22 cellular contexts compared by ENCODE assay signal in the genomic region with DNA sequence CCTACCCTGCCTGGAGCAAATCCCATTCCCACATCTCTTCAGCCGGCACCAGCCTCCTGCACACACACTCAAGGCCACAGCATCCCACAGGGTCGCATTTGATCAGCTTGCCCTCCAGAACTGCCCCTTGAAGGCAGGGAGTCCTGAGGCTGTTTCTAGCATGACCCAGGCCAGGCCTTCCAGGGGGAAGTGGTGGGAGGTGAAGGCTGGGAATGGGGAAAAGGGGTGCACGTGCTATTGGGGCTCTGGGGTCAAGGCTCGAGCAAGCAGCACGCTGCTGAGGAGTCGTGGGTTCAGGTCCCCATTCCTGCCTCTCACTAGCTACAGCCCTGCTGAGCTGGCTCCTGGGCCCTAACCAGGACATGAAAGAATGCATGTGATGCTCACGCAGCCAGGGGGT. TPM values are rescaled to one million over a fixed set of nuclear protein-coding genes. Genes with fewer than 3 reads are reported as not detected.
DNase-seq lines count a peak whose midpoint lies in the region; ATAC-seq, FAIRE-seq and TF ChIP-seq lines count a peak whose summit lies in the region.
"Had no signal": no experiment of that assay in that cellular context is flagged by ENCODE, and none has a peak within 500 bp of the region (broad histone marks: within the 10 kb centered on the region; RNA-seq: fewer than 3 reads in every experiment).

No MANE protein-coding gene starts in this region.

- H3K27ac ChIP-seq in KOPT-K1 (ENCODE audit: low read depth, low read length, poor library complexity, severe bottlenecking), result peak overlapping the region; percentile 10
- H3K27ac ChIP-seq: BLaER1, esophagus muscularis mucosa, heart right ventricle, neutrophil had no signal

- peak overlapping the region; percentile 27 for H3K4me3 Mint-ChIP-seq in activated naive CD8-positive, alpha-beta T cell treated with anti-CD3 and anti-CD28 coated beads, Interleukin-2, amount 50 U/mL, for 24 hours
- H3K4me3 Mint-ChIP-seq in nephron, result no peak overlapping the region
- H3K4me3 Mint-ChIP-seq: IgD-negative memory B cell had no signal

- H3K36me3 Mint-ChIP-seq in activated naive CD8-positive, alpha-beta T cell treated with anti-CD3 and anti-CD28 coated beads, Interleukin-2, amount 50 U/mL, for 24 hours (ENCODE audit: low read depth), result peaks cover 42% of the 10 kb centered on the region
- no peaks in the 10 kb centered on the region for H3K36me3 Mint-ChIP-seq in nephron (ENCODE audit: low read depth)

- peaks cover 49% of the 10 kb centered on the region for H3K4me1 Mint-ChIP-seq in activated naive CD8-positive, alpha-beta T cell treated with anti-CD3 and anti-CD28 coated beads, Interleukin-2, amount 50 U/mL, for 24 hours
- peaks cover 49% of the 10 kb centered on the region for H3K4me1 Mint-ChIP-seq in nephron

- FAIRE-seq in GM12891 (lab: Jason Lieb, UNC), result no peak
- FAIRE-seq: bronchial epithelial cell had no signal

- no peaks in the 10 kb centered on the region for H3K27me3 Mint-ChIP-seq in activated naive CD8-positive, alpha-beta T cell treated with anti-CD3 and anti-CD28 coated beads, Interleukin-2, amount 50 U/mL, for 24 hours
- H3K27me3 Mint-ChIP-seq in nephron (ENCODE audit: low read depth), result peaks cover 4% of the 10 kb centered on the region
- H3K27me3 Mint-ChIP-seq: IgD-negative memory B cell had no signal

- H3K27ac Mint-ChIP-seq in activated naive CD8-positive, alpha-beta T cell treated with anti-CD3 and anti-CD28 coated beads, Interleukin-2, amount 50 U/mL, for 24 hours, result peak overlapping the region; percentile 77
- peak overlapping the region; percentile 79 to 94 (median 91) for H3K27ac Mint-ChIP-seq in nephron

- ATAC-seq in activated naive CD8-positive, alpha-beta T cell treated with anti-CD3 and anti-CD28 coated beads, Interleukin-2, amount 50 U/mL, for 24 hours, result no peak
- ATAC-seq in GM21529 (IDR thresholded peaks at IDR 0.05; ENCODE audit: unreplicated experiment) (no peak), HG02870 (IDR thresholded peaks at IDR 0.05; ENCODE audit: unreplicated experiment) (no peak)
- ATAC-seq: heart right ventricle, right cardiac atrium had no signal

- peaks cover 62% of the 10 kb centered on the region for H3K36me3 ChIP-seq in KOPT-K1 (ENCODE audit: insufficient read depth, low read length)
- H3K36me3 ChIP-seq: BLaER1, neutrophil, Peyer's patch had no signal

- H3K9me3 Mint-ChIP-seq in activated naive CD8-positive, alpha-beta T cell treated with anti-CD3 and anti-CD28 coated beads, Interleukin-2, amount 50 U/mL, for 24 hours, result no peaks in the 10 kb centered on the region
- no peaks in the 10 kb centered on the region for H3K9me3 Mint-ChIP-seq in nephron
- H3K9me3 Mint-ChIP-seq: IgD-negative memory B cell had no signal

- peak; percentile 40; the same call in 1 of the 2 replicates for TF ChIP-seq POLR2A in GM12891 (IDR thresholded peaks at IDR 0.05; ENCODE audit: low read depth, low read length)

- no peaks in the 10 kb centered on the region for H3K9me3 ChIP-seq in KOPT-K1 (ENCODE audit: insufficient read depth, low read length, poor library complexity, severe bottlenecking)
- H3K9me3 ChIP-seq: BLaER1, esophagus muscularis mucosa, heart right ventricle, neutrophil, Peyer's patch, testis had no signal

- no peak for TF ChIP-seq CTCF in nephron (IDR thresholded peaks at IDR 0.05; ENCODE audit: unreplicated experiment in 3 of 3)

- DNase-seq in GM12891 (ENCODE audit: insufficient read length, low spot score), result no peak
- DNase-seq in activated naive CD8-positive, alpha-beta T cell treated with anti-CD3 and anti-CD28 coated beads, Interleukin-2, amount 50 U/mL, for 24 hours, result no peak
- DNase-seq in cortex of kidney (lab: John Stamatoyannopoulos, UW), result no peak
- DNase-seq: activated CD8-positive, alpha-beta memory T cell treated with anti-CD3 and anti-CD28 coated beads for 24 hours; activated gamma-delta T cell; heart right ventricle; islet precursor cell; mammary epithelial cell; NCI-H1092; Peyer's patch; stimulated activated CD4-positive, alpha-beta T cell treated with anti-CD3 and anti-CD28 coated beads, Interleukin-2, amount 100 ng/mL, for 24 hours; testis had no signal

TF ChIP-seq in GM12891, 5 proteins besides CTCF, POLR2A, EP300 and RAD21:
- TF ChIP-seq SPI1 (IDR thresholded peaks at IDR 0.05; ENCODE audit: low read depth, low read length) (no peak), POLR2AphosphoS5 (IDR thresholded peaks at IDR 0.05; ENCODE audit: low read depth, low read length) (no peak; the same call in 1 of the 2 replicates), POU2F2 (IDR thresholded peaks at IDR 0.05; ENCODE audit: low read depth, low read length) (no peak), PAX5 (IDR thresholded peaks at IDR 0.05; ENCODE audit: insufficient read depth, low read length, severe bottlenecking) (no peak), TAF1 (IDR thresholded peaks at IDR 0.05; ENCODE audit: low read depth, low read length) (no peak)

RNA-seq across cellular contexts. Expression of a gene that starts 24.9 kb away (rescaled TPM):
- polyA plus RNA-seq in GM12891 (2012; ENCODE audit: low read depth, missing spikeins), result 51.0 TPM

RNA-seq across cellular contexts. Expression of a gene that starts 41.4 kb away (rescaled TPM):
- polyA plus RNA-seq in GM12891 (2012; ENCODE audit: low read depth, missing spikeins), result 0.54 TPM
- polyA plus RNA-seq: IgD-negative memory B cell, mammary epithelial cell had no signal

RNA-seq across cellular contexts. Expression of a gene that starts 52.1 kb away (rescaled TPM):
- 105 TPM for polyA plus RNA-seq in GM12891 (2012; ENCODE audit: low read depth, missing spikeins)
